In genomic region chr20:39990692-39991091, GRCh38 we compare ENCODE assay signal across 8 cellular contexts.
"Had no signal": no experiment of that assay in that cellular context is flagged by ENCODE, and none has a peak within 500 bp of the region (broad histone marks: within the 10 kb centered on the region; RNA-seq: fewer than 3 reads in every experiment).

No MANE protein-coding gene starts in this region.

- ATAC-seq: HepG2, K562 had no signal

- H3K27ac Mint-ChIP-seq: IgD-negative memory B cell had no signal

- DNase-seq: IMR-90, KBM-7, KG1 had no signal

- H3K36me3 Mint-ChIP-seq: IgD-negative memory B cell had no signal

- H3K4me3 Mint-ChIP-seq: IgD-negative memory B cell had no signal

- H3K9ac ChIP-seq: KMS-11 had no signal

- H3K4me3 ChIP-seq: K562 had no signal

- H3K4me1 Mint-ChIP-seq: IgD-negative memory B cell had no signal

- H3K27ac ChIP-seq: HL-60, KMS-11 had no signal
